ENCODE assay signal across 1 cellular context in genomic region chr2:152755029-152755428, GRCh38.
TF ChIP-seq lines count a peak whose summit lies in the region.

No MANE protein-coding gene starts in this region.

TF ChIP-seq in HepG2, 621 proteins besides CTCF, POLR2A, EP300 and RAD21:
- TF ChIP-seq EED (CRISPR knock-in tag; IDR thresholded peaks at IDR 0.05), result 0 out of 2 replicates have a peak, but pooled peaks have one; percentile 35
- TF ChIP-seq, protein P1, sequence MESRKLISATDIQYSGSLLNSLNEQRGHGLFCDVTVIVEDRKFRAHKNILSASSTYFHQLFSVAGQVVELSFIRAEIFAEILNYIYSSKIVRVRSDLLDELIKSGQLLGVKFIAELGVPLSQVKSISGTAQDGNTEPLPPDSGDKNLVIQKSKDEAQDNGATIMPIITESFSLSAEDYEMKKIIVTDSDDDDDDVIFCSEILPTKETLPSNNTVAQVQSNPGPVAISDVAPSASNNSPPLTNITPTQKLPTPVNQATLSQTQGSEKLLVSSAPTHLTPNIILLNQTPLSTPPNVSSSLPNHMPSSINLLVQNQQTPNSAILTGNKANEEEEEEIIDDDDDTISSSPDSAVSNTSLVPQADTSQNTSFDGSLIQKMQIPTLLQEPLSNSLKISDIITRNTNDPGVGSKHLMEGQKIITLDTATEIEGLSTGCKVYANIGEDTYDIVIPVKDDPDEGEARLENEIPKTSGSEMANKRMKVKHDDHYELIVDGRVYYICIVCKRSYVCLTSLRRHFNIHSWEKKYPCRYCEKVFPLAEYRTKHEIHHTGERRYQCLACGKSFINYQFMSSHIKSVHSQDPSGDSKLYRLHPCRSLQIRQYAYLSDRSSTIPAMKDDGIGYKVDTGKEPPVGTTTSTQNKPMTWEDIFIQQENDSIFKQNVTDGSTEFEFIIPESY (CRISPR knock-in tag; IDR thresholded peaks at IDR 0.05), result peak; percentile 100
- TF ChIP-seq POGZ (CRISPR knock-in tag; IDR thresholded peaks at IDR 0.05), result 0 out of 2 replicates have a peak, but pooled peaks have one; percentile 35
- peak; percentile 73 for TF ChIP-seq ZMYM4 (CRISPR knock-in tag; IDR thresholded peaks at IDR 0.05)
- no peak for TF ChIP-seq NAIF1 (CRISPR knock-in tag; IDR thresholded peaks at IDR 0.05; ENCODE audit: borderline replicate concordance)
- no peak for TF ChIP-seq ZBTB42 (CRISPR knock-in tag; IDR thresholded peaks at IDR 0.05)
- no peak for TF ChIP-seq THYN1 (CRISPR knock-in tag; IDR thresholded peaks at IDR 0.05; ENCODE audit: borderline replicate concordance, low read depth)
- no peak for TF ChIP-seq ZNF160 (CRISPR knock-in tag; IDR thresholded peaks at IDR 0.05)
- peak; percentile 25; the same call in 1 of the 2 replicates for TF ChIP-seq HOXA3 (CRISPR knock-in tag; IDR thresholded peaks at IDR 0.05)
- no peak for TF ChIP-seq ATF3 (CRISPR knock-in tag; IDR thresholded peaks at IDR 0.05)
TF ChIP-seq in HepG2: peak in this region for 5.
